ENCODE assay signal across 8 cellular contexts in genomic region chr1:12001249-12001917, GRCh38. TPM values are rescaled to one million over a fixed set of nuclear protein-coding genes. Genes with fewer than 3 reads are reported as not detected.
DNase-seq lines count a peak whose midpoint lies in the region; ATAC-seq, FAIRE-seq and TF ChIP-seq lines count a peak whose summit lies in the region.
"Had no signal": no experiment of that assay in that cellular context is flagged by ENCODE, and none has a peak within 500 bp of the region (broad histone marks: within the 10 kb centered on the region; RNA-seq: fewer than 3 reads in every experiment).

No MANE protein-coding gene starts in this region.

- peaks cover 7% of the 10 kb centered on the region for H3K4me1 Mint-ChIP-seq in activated CD8-positive, alpha-beta memory T cell treated with anti-CD3 and anti-CD28 coated beads, Interleukin-2, amount 10 ng/mL, durations not matched to agents 7 days and 5 days

- no peaks in the 10 kb centered on the region for H3K27me3 Mint-ChIP-seq in activated CD8-positive, alpha-beta memory T cell treated with anti-CD3 and anti-CD28 coated beads, Interleukin-2, amount 10 ng/mL, durations not matched to agents 7 days and 5 days
- H3K27me3 Mint-ChIP-seq: activated B cell treated with CpG ODN at 0.5 μM for 24 hours had no signal

- peak overlapping the region; percentile 54 for H3K27ac Mint-ChIP-seq in activated CD8-positive, alpha-beta memory T cell treated with anti-CD3 and anti-CD28 coated beads, Interleukin-2, amount 10 ng/mL, durations not matched to agents 7 days and 5 days
- H3K27ac Mint-ChIP-seq: activated B cell treated with CpG ODN at 0.5 μM for 24 hours had no signal

- peak; percentile 36 for FAIRE-seq in G401.6 (lab: Jason Lieb, UNC)

- DNase-seq in LNCaP clone FGC (ENCODE audit: low read depth) = no peak
- peak; percentile 72 for DNase-seq in activated CD8-positive, alpha-beta memory T cell treated with anti-CD3 and anti-CD28 coated beads, Interleukin-2, amount 10 ng/mL, durations not matched to agents 7 days and 5 days
- DNase-seq in foreskin keratinocyte = no peak
- DNase-seq in stimulated activated CD4-positive, alpha-beta T cell treated with anti-CD3 and anti-CD28 coated beads, Interleukin-1b, Interleukin-23, amount 100 ng/mL, for 4 hours (ENCODE audit: low read depth in 2 of 2) = peak; percentile 9 to 18
- no peak for DNase-seq in COR-L47 (lab: John Stamatoyannopoulos, UW)
- DNase-seq: activated B cell treated with CpG ODN at 0.5 μM for 24 hours had no signal

- no peaks in the 10 kb centered on the region for H3K27me3 ChIP-seq in foreskin keratinocyte

- no peak for ATAC-seq in activated CD8-positive, alpha-beta memory T cell treated with anti-CD3 and anti-CD28 coated beads, Interleukin-2, amount 10 ng/mL, durations not matched to agents 7 days and 5 days
- ATAC-seq in foreskin keratinocyte (peak; percentile 8), HG03175 (IDR thresholded peaks at IDR 0.05; ENCODE audit: unreplicated experiment) (no peak)

- no peak overlapping the region for H3K27ac ChIP-seq in foreskin keratinocyte

- peak; percentile 42 for TF ChIP-seq CTCF in LNCaP clone FGC (IDR thresholded peaks at IDR 0.05; ENCODE audit: control insufficient read depth, extremely low read depth, insufficient read depth)
- TF ChIP-seq CTCF in foreskin keratinocyte (conservative IDR thresholded peaks at IDR 0.05) = peak; percentile 56

- no peaks in the 10 kb centered on the region for H3K4me1 ChIP-seq in foreskin keratinocyte

- H3K4me3 ChIP-seq in LNCaP clone FGC (ENCODE audit: low read depth, low read length) = no peak overlapping the region

- H3K36me3 Mint-ChIP-seq in activated CD8-positive, alpha-beta memory T cell treated with anti-CD3 and anti-CD28 coated beads, Interleukin-2, amount 10 ng/mL, durations not matched to agents 7 days and 5 days = peaks cover 67% of the 10 kb centered on the region

- no peaks in the 10 kb centered on the region for H3K9me3 Mint-ChIP-seq in activated CD8-positive, alpha-beta memory T cell treated with anti-CD3 and anti-CD28 coated beads, Interleukin-2, amount 10 ng/mL, durations not matched to agents 7 days and 5 days (ENCODE audit: low read depth)
- H3K9me3 Mint-ChIP-seq: activated B cell treated with CpG ODN at 0.5 μM for 24 hours had no signal

- H3K4me3 Mint-ChIP-seq in activated CD8-positive, alpha-beta memory T cell treated with anti-CD3 and anti-CD28 coated beads, Interleukin-2, amount 10 ng/mL, durations not matched to agents 7 days and 5 days = no peak overlapping the region
- H3K4me3 Mint-ChIP-seq: activated B cell treated with CpG ODN at 0.5 μM for 24 hours had no signal

- CTCF ChIA-PET in activated CD8-positive, alpha-beta memory T cell treated with anti-CD3 and anti-CD28 coated beads, Interleukin-2, amount 10 ng/mL, durations not matched to agents 7 days and 5 days (lab: Charles Lee) = interaction anchor here (1.3 to 2.0 kb wide), 6 partner anchors 10 to 77 kb away, joined by 3 to 8 read pairs (median 4); partner anchors contain the start of gene MIIP

RNA-seq across cellular contexts. Expression of gene MIIP, which starts 17.9 kb away (rescaled TPM):
- total RNA-seq in activated CD8-positive, alpha-beta memory T cell treated with anti-CD3 and anti-CD28 coated beads, Interleukin-2, amount 10 ng/mL, durations not matched to agents 7 days and 5 days = 10 to 100 TPM; 41.4 to 59.3 TPM
- total RNA-seq in foreskin keratinocyte = 30.7 and 31.2 TPM in 2 replicates
- polyA plus RNA-seq in foreskin keratinocyte = 37.3 and 41.1 TPM in 2 replicates

RNA-seq across cellular contexts. Expression of gene MFN2, which starts 21.1 kb away (rescaled TPM):
- total RNA-seq in activated CD8-positive, alpha-beta memory T cell treated with anti-CD3 and anti-CD28 coated beads, Interleukin-2, amount 10 ng/mL, durations not matched to agents 7 days and 5 days = 10 to 100 TPM; 57.7 to 67.5 TPM
- 110 and 118 TPM in 2 replicates for total RNA-seq in foreskin keratinocyte
- polyA plus RNA-seq in foreskin keratinocyte = 43.1 and 51.5 TPM in 2 replicates

Comparison
In these comparisons a context has a peak if more than half of its experiments do, and no peak if none do; other contexts are left out.
1. DNase-seq: peak in activated CD8-positive, alpha-beta memory T cell treated with anti-CD3 and anti-CD28 coated beads, Interleukin-2, amount 10 ng/mL, durations not matched to agents 7 days and 5 days (single experiment) and stimulated activated CD4-positive, alpha-beta T cell treated with anti-CD3 and anti-CD28 coated beads, Interleukin-1b, Interleukin-23, amount 100 ng/mL, for 4 hours (2 of 2); none in LNCaP clone FGC (single experiment), foreskin keratinocyte (0 of 2) and COR-L47 (single experiment).